In the genomic region with DNA sequence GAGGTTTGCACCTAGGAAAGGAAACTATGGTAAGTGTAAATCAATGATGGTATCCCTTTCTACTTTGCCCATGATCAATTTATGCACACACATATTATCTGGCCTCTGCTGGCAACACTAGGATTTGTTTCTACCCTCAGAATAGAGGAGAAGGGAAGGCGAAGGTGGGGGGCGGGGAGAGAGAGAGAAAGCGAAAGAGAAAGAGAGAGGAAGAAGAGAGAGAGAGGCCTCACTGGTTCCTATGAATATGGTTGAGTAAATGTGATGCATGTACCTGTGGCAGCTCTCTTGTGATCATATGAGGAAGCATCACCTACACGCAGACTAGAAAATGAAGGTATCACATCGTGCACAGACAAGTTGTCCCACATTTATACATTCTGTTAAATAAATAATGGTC, we compare ENCODE assay signal across 21 cellular contexts.
DNase-seq lines count a peak whose midpoint lies in the region; ATAC-seq, FAIRE-seq and TF ChIP-seq lines count a peak whose summit lies in the region.
"Had no signal": no experiment of that assay in that cellular context is flagged by ENCODE, and none has a peak within 500 bp of the region (broad histone marks: within the 10 kb centered on the region; RNA-seq: fewer than 3 reads in every experiment).

No MANE protein-coding gene starts in this region.

- POLR2A ChIA-PET in H1 (lab: Charles Lee; ENCODE audit: partially characterized antibody): no interaction called here

- H3K9ac ChIP-seq in Karpas-422 (ENCODE audit: low read length): no peak overlapping the region
- H3K9ac ChIP-seq in H1 (replicated peaks in 1 of 4; ENCODE audit: extremely low read depth in 1 of 4, low read depth in 3 of 4, low read length in 3 of 4): no peak overlapping the region
- H3K9ac ChIP-seq: BLaER1 treated with 17β-estradiol and CSF1 and Interleukin-3, amounts not matched to agents 10 nM and 100 nM had no signal

- H3K36me3 ChIP-seq in Karpas-422 (ENCODE audit: insufficient read depth, low read length) (peaks cover 3% of the 10 kb centered on the region; the same call in 1 of the 2 replicates), H1 (ENCODE audit: control insufficient read depth in 2 of 4, insufficient read depth in 4 of 4, low read length in 3 of 4) (no peaks in the 10 kb centered on the region)
- H3K36me3 ChIP-seq: BLaER1 treated with 17β-estradiol and CSF1 and Interleukin-3, amounts not matched to agents 10 nM and 100 nM; HAP-1 had no signal

- TF ChIP-seq POLR2A in H54 (IDR thresholded peaks at IDR 0.05; ENCODE audit: low read depth, low read length) (no peak), H1 (IDR thresholded peaks at IDR 0.05; ENCODE audit: control extremely low read depth in 1 of 2, low read depth in 2 of 2, low read length in 2 of 2) (no peak)

- intact Hi-C loops in posterior vena cava (cut with DNase I): no loop called here

- ATAC-seq in HG03460 (IDR thresholded peaks at IDR 0.05; ENCODE audit: unreplicated experiment): no peak

- no peaks in the 10 kb centered on the region for H3K27me3 ChIP-seq in Karpas-422 (ENCODE audit: low read length)
- no peaks in the 10 kb centered on the region for H3K27me3 ChIP-seq in H1 (replicated peaks in 1 of 4; ENCODE audit: control insufficient read depth in 3 of 4, extremely low read depth in 1 of 4, insufficient read depth in 3 of 4, low read length in 3 of 4)
- H3K27me3 ChIP-seq: BLaER1 treated with 17β-estradiol and CSF1 and Interleukin-3, amounts not matched to agents 10 nM and 100 nM had no signal

- H4K91ac ChIP-seq in H1 (replicated peaks; ENCODE audit: insufficient read length, low read length): no peak overlapping the region

- no peaks in the 10 kb centered on the region for H3K9me2 ChIP-seq in Karpas-422 (replicated peaks; ENCODE audit: insufficient read depth, low read length)

- no peak overlapping the region for H3K4ac ChIP-seq in H1 (replicated peaks; ENCODE audit: insufficient read length, low read depth, low read length)

- no peaks in the 10 kb centered on the region for H3K4me1 ChIP-seq in Karpas-422 (ENCODE audit: low read length)
- no peaks in the 10 kb centered on the region for H3K4me1 ChIP-seq in H1 (replicated peaks in 1 of 4; ENCODE audit: control insufficient read depth in 3 of 4, insufficient read depth in 4 of 4, low read length in 3 of 4)
- H3K4me1 ChIP-seq: Caco-2, HAP-1 had no signal

- H2AFZ ChIP-seq in Karpas-422 (ENCODE audit: low read length) (peak overlapping the region; percentile 64), H1 (ENCODE audit: low read length) (peak overlapping the region; percentile 53; the same call in 1 of the 2 replicates)

- no peak for TF ChIP-seq EP300 in H1 (IDR thresholded peaks at IDR 0.05; ENCODE audit: borderline replicate concordance in 1 of 2, low read depth in 2 of 2, low read length in 2 of 2)

- no peak overlapping the region for H4K8ac ChIP-seq in H1 (ENCODE audit: extremely low read depth, insufficient read depth, low read length)

- no peak overlapping the region for H3K56ac ChIP-seq in H1 (replicated peaks; ENCODE audit: insufficient read length, low read depth, low read length)

- H2BK15ac ChIP-seq in H1 (ENCODE audit: low read length): no peak overlapping the region

- H3K4me3 ChIP-seq in Karpas-422 (ENCODE audit: low read length) (no peak overlapping the region), H1 (ENCODE audit: extremely low read depth in 1 of 4, insufficient read depth in 2 of 4, low read depth in 3 of 4, low read length in 4 of 4) (no peak overlapping the region)
- H3K4me3 ChIP-seq: BLaER1 treated with 17β-estradiol and CSF1 and Interleukin-3, amounts not matched to agents 10 nM and 100 nM; HAP-1; SK-N-MC had no signal

- no peak for TF ChIP-seq RAD21 in H1 (IDR thresholded peaks at IDR 0.05 in 1 of 2, conservative IDR thresholded peaks at IDR 0.05 in 1 of 2; ENCODE audit: low read depth in 2 of 2, low read length in 2 of 2)

- H4K5ac ChIP-seq in H1 (ENCODE audit: insufficient read length, low read depth, low read length): no peak overlapping the region

- no peaks in the 10 kb centered on the region for H3K79me1 ChIP-seq in H1 (ENCODE audit: low read depth, low read length)

- no peaks in the 10 kb centered on the region for H4K20me1 ChIP-seq in Karpas-422 (ENCODE audit: insufficient read depth, low read depth, low read length)
- no peaks in the 10 kb centered on the region for H4K20me1 ChIP-seq in H1 (replicated peaks in 1 of 2; ENCODE audit: control insufficient read depth in 1 of 2, insufficient read depth in 2 of 2, low read length in 2 of 2)
- H4K20me1 ChIP-seq: BLaER1 treated with 17β-estradiol and CSF1 and Interleukin-3, amounts not matched to agents 10 nM and 100 nM had no signal

- no peaks in the 10 kb centered on the region for H3K79me2 ChIP-seq in Karpas-422 (ENCODE audit: low read length)
- no peaks in the 10 kb centered on the region for H3K79me2 ChIP-seq in H1 (ENCODE audit: control insufficient read depth in 1 of 2, insufficient read depth in 2 of 2, low read length in 2 of 2)

- H3K27ac ChIP-seq in Karpas-422 (ENCODE audit: low read length) (no peak overlapping the region), H1 (ENCODE audit: low read depth, low read length) (no peak overlapping the region)
- H3K27ac ChIP-seq: BLaER1 treated with 17β-estradiol and CSF1 and Interleukin-3, amounts not matched to agents 10 nM and 100 nM; SK-N-MC had no signal

- H3K9me3 ChIP-seq in Karpas-422 (ENCODE audit: low read length) (peaks cover 4% of the 10 kb centered on the region; the same call in 1 of the 2 replicates), H1 (ENCODE audit: insufficient read depth in 2 of 2, low read depth in 1 of 2, low read length in 1 of 2) (no peaks in the 10 kb centered on the region)
- H3K9me3 ChIP-seq: BLaER1 treated with 17β-estradiol and CSF1 and Interleukin-3, amounts not matched to agents 10 nM and 100 nM; Caco-2; HAP-1 had no signal

- H3K23me2 ChIP-seq in H1 (ENCODE audit: low read depth, low read length): no peaks in the 10 kb centered on the region

- 66% methylated on average over 5 of the region's 5 CpGs; no CpG with 5 or more reads in 1 of the 2 experiments for WGBS in H1 (ENCODE audit: extremely low coverage in 1 of 2, insufficient coverage in 1 of 2, insufficient read length in 1 of 2, insufficient replicate concordance in 2 of 2, low coverage in 1 of 2, low lambda C conversion rate in 2 of 2, missing lambda C conversion rate in 1 of 2), 2 experiments

- H3K14ac ChIP-seq in H1 (ENCODE audit: insufficient read length): no peak overlapping the region

- no peak overlapping the region for H2BK120ac ChIP-seq in H1 (replicated peaks; ENCODE audit: low read depth, low read length)

- no peak overlapping the region for H3K23ac ChIP-seq in H1 (ENCODE audit: insufficient read length)

- H3K4me2 ChIP-seq in Karpas-422 (ENCODE audit: low read depth, low read length, poor library complexity, severe bottlenecking) (no peak overlapping the region), H1 (ENCODE audit: insufficient read depth in 1 of 2, low read depth in 2 of 2, low read length in 2 of 2) (no peak overlapping the region)
- H3K4me2 ChIP-seq: BLaER1 treated with 17β-estradiol and CSF1 and Interleukin-3, amounts not matched to agents 10 nM and 100 nM had no signal

- H2AK5ac ChIP-seq in H1 (ENCODE audit: low read depth, low read length): no peak overlapping the region

- CTCF ChIA-PET in H1 (lab: Charles Lee; ENCODE audit: partially characterized antibody): no interaction called here

- H3K18ac ChIP-seq in H1 (ENCODE audit: extremely low read depth, low read length): no peak overlapping the region

- H2BK5ac ChIP-seq in H1 (ENCODE audit: low read depth, low read length): no peak overlapping the region

- H2BK12ac ChIP-seq in H1 (ENCODE audit: low read depth, low read length): no peak overlapping the region

- no peak for TF ChIP-seq CTCF in H1 (IDR thresholded peaks at IDR 0.05; ENCODE audit: control extremely low read depth in 1 of 3, insufficient read depth in 1 of 3, low read depth in 1 of 3, low read length in 3 of 3)

- H2BK20ac ChIP-seq in H1 (ENCODE audit: low read length): no peak overlapping the region

- no peak for DNase-seq in H54 (ENCODE audit: insufficient read length, low spot score)
- DNase-seq in Karpas-422: no peak
- peak; percentile 70 for DNase-seq in OCI-M1 (lab: John Stamatoyannopoulos, UW)
- DNase-seq in H1 (ENCODE audit: low read depth in 1 of 2, low spot score in 2 of 2): no peak
- no peak for DNase-seq in activated CD8-positive, alpha-beta memory T cell treated with anti-CD3 and anti-CD28 coated beads for 24 hours
- DNase-seq in posterior vena cava (ENCODE audit: low spot score): no peak
- DNase-seq: Caco-2; CD4-positive, alpha-beta memory T cell; DMS 273 treated with DMSO at 0.1 percent for 48 hours; DND-41; NCI-H1092; NCI-H1436; NCI-H1930; NCI-H510A; SHP77; T-helper 1 cell had no signal

- peak; percentile 36 for FAIRE-seq in H54 (lab: Jason Lieb, UNC)
- no peak for FAIRE-seq in H1 (lab: Jason Lieb, UNC)
- FAIRE-seq: GM19239 had no signal

TF ChIP-seq in H1, 55 proteins besides CTCF, POLR2A, EP300 and RAD21:
- TF ChIP-seq SP2 (IDR thresholded peaks at IDR 0.05; ENCODE audit: low read length) (no peak), SUZ12 (IDR thresholded peaks at IDR 0.05; ENCODE audit: low read length) (no peak), KDM1A (IDR thresholded peaks at IDR 0.05; ENCODE audit: borderline replicate concordance, low read length) (no peak), FOSL1 (IDR thresholded peaks at IDR 0.05; ENCODE audit: insufficient read depth, low read depth, low read length) (no peak), SP4 (IDR thresholded peaks at IDR 0.05; ENCODE audit: low read length) (no peak), EGR1 (IDR thresholded peaks at IDR 0.05; ENCODE audit: borderline replicate concordance, low read depth, low read length) (no peak), BACH1 (IDR thresholded peaks at IDR 0.05; ENCODE audit: low read length) (no peak), SAP30 (IDR thresholded peaks at IDR 0.05; ENCODE audit: insufficient read depth, insufficient replicate concordance, low read length) (no peak), HDAC6 (IDR thresholded peaks at IDR 0.05; ENCODE audit: low read depth, low read length) (no peak), POLR2AphosphoS5 (IDR thresholded peaks at IDR 0.05; ENCODE audit: low read depth, low read length) (no peak), BCL11A (IDR thresholded peaks at IDR 0.05; ENCODE audit: low read depth in 2 of 2, low read length in 2 of 2) (no peak), CTBP2 (IDR thresholded peaks at IDR 0.05; ENCODE audit: borderline replicate concordance, insufficient read depth, insufficient read length, low read length) (no peak), KDM4A (IDR thresholded peaks at IDR 0.05; ENCODE audit: low read depth, low read length, severe bottlenecking) (no peak)
- TF ChIP-seq, protein P1, sequence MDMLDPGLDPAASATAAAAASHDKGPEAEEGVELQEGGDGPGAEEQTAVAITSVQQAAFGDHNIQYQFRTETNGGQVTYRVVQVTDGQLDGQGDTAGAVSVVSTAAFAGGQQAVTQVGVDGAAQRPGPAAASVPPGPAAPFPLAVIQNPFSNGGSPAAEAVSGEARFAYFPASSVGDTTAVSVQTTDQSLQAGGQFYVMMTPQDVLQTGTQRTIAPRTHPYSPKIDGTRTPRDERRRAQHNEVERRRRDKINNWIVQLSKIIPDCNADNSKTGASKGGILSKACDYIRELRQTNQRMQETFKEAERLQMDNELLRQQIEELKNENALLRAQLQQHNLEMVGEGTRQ (IDR thresholded peaks at IDR 0.05; ENCODE audit: low read length): no peak
